2 cellular contexts compared by ENCODE assay signal in the genomic region with DNA sequence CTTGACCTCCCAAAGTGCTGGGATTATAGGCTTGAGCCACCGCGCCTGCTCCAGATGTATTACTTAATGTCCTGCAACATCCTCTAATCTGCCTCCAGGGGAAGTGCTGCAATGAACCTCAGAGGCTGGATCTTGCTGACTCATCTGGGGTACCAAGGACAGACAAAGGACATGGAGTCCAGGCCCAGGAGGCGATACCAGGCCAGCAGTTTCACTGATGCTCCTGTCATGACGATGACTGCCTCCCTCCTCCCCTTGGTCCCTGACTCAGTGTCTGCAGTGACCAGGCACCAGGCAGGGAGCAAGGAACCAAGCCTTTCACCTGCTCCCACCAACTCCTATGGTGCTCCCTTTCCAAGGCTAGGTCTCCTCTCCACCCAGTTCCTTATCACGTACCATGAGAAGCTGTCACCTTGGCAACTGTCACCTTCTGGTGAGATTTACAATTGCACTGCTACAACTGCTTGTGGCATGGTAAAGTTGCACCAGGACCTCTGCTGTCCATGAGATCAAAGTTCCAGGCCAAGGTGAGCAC.
TF ChIP-seq lines count a peak whose summit lies in the region.

No MANE protein-coding gene starts in this region.

TF ChIP-seq in IMR-90, 13 proteins besides CTCF, POLR2A, EP300 and RAD21:
- TF ChIP-seq FOS (IDR thresholded peaks at IDR 0.05; ENCODE audit: low read depth, low read length) = no peak
- peak; percentile 19; the same call in 1 of the 2 replicates for TF ChIP-seq NFE2L2 (IDR thresholded peaks at IDR 0.05; ENCODE audit: low read depth, low read length)

TF ChIP-seq in WTC11, 78 proteins besides CTCF, POLR2A, EP300 and RAD21:
- TF ChIP-seq TEAD4 (CRISPR knock-in tag; IDR thresholded peaks at IDR 0.05) (no peak), NFYB (CRISPR knock-in tag; conservative IDR thresholded peaks at IDR 0.05; ENCODE audit: low read depth) (no peak), ELF4 (CRISPR knock-in tag; IDR thresholded peaks at IDR 0.05; ENCODE audit: low read depth) (no peak), ZNF281 (CRISPR knock-in tag; IDR thresholded peaks at IDR 0.05) (no peak), NR1H2 (CRISPR knock-in tag; IDR thresholded peaks at IDR 0.05) (no peak), OVOL2 (CRISPR knock-in tag; IDR thresholded peaks at IDR 0.05; ENCODE audit: borderline replicate concordance) (no peak), SOX15 (CRISPR knock-in tag; IDR thresholded peaks at IDR 0.05) (no peak), ATF1 (CRISPR knock-in tag; IDR thresholded peaks at IDR 0.05) (no peak), RORB (CRISPR knock-in tag; IDR thresholded peaks at IDR 0.05) (no peak), GTF2I (CRISPR knock-in tag; conservative IDR thresholded peaks at IDR 0.05) (no peak), ZNF232 (CRISPR knock-in tag; IDR thresholded peaks at IDR 0.05) (no peak), TP53 (CRISPR knock-in tag; IDR thresholded peaks at IDR 0.05) (no peak), PREB (CRISPR knock-in tag; IDR thresholded peaks at IDR 0.05; ENCODE audit: borderline replicate concordance) (no peak), IRF1 (CRISPR knock-in tag; IDR thresholded peaks at IDR 0.05) (no peak), ZNF317 (CRISPR knock-in tag; IDR thresholded peaks at IDR 0.05; ENCODE audit: borderline replicate concordance, low read depth) (no peak)
- TF ChIP-seq, protein P1, sequence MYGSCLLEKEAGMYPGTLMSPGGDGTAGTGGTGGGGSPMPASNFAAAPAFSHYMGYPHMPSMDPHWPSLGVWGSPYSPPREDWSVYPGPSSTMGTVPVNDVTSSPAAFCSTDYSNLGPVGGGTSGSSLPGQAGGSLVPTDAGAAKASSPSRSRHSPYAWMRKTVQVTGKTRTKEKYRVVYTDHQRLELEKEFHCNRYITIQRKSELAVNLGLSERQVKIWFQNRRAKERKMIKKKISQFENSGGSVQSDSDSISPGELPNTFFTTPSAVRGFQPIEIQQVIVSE (CRISPR knock-in tag; IDR thresholded peaks at IDR 0.05; ENCODE audit: borderline replicate concordance) = no peak
- TF ChIP-seq, protein P2, sequence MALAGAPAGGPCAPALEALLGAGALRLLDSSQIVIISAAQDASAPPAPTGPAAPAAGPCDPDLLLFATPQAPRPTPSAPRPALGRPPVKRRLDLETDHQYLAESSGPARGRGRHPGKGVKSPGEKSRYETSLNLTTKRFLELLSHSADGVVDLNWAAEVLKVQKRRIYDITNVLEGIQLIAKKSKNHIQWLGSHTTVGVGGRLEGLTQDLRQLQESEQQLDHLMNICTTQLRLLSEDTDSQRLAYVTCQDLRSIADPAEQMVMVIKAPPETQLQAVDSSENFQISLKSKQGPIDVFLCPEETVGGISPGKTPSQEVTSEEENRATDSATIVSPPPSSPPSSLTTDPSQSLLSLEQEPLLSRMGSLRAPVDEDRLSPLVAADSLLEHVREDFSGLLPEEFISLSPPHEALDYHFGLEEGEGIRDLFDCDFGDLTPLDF (CRISPR knock-in tag; IDR thresholded peaks at IDR 0.05) = no peak
- TF ChIP-seq, protein P3, sequence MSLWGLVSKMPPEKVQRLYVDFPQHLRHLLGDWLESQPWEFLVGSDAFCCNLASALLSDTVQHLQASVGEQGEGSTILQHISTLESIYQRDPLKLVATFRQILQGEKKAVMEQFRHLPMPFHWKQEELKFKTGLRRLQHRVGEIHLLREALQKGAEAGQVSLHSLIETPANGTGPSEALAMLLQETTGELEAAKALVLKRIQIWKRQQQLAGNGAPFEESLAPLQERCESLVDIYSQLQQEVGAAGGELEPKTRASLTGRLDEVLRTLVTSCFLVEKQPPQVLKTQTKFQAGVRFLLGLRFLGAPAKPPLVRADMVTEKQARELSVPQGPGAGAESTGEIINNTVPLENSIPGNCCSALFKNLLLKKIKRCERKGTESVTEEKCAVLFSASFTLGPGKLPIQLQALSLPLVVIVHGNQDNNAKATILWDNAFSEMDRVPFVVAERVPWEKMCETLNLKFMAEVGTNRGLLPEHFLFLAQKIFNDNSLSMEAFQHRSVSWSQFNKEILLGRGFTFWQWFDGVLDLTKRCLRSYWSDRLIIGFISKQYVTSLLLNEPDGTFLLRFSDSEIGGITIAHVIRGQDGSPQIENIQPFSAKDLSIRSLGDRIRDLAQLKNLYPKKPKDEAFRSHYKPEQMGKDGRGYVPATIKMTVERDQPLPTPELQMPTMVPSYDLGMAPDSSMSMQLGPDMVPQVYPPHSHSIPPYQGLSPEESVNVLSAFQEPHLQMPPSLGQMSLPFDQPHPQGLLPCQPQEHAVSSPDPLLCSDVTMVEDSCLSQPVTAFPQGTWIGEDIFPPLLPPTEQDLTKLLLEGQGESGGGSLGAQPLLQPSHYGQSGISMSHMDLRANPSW (CRISPR knock-in tag; conservative IDR thresholded peaks at IDR 0.05; ENCODE audit: low read depth) = no peak
- TF ChIP-seq, protein P4, sequence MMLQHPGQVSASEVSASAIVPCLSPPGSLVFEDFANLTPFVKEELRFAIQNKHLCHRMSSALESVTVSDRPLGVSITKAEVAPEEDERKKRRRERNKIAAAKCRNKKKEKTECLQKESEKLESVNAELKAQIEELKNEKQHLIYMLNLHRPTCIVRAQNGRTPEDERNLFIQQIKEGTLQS (CRISPR knock-in tag; conservative IDR thresholded peaks at IDR 0.05) = no peak
